Comparison of ENCODE assay signal across 28 cellular contexts in the genomic region with DNA sequence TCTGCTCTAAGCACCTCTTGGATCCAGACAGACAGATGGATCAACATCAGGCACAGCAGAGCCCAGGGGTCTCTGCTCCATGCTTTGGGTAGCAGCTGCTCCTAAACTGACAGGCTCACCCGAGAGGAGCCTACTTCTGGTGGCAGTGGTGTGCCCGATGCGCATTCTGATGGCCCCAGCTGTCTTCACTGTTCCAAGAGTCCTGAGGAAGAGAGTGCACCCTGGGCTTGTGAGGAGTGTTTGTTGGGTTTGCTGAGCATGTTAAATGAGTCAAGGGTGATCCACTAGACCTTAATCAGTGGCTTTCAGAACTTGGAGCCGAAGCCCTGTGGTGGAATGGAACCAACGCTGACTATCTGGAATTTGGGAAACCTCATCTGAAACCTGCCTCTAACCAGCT. TPM values are rescaled to one million over a fixed set of nuclear protein-coding genes. Genes with fewer than 3 reads are reported as not detected.
"Had no signal": no experiment of that assay in that cellular context is flagged by ENCODE, and none has a peak within 500 bp of the region (broad histone marks: within the 10 kb centered on the region; RNA-seq: fewer than 3 reads in every experiment).

No MANE protein-coding gene starts in this region.

- H3K79me2 ChIP-seq: hepatocyte had no signal

- DNase-seq: activated CD8-positive, alpha-beta memory T cell treated with anti-CD3 and anti-CD28 coated beads, Interleukin-2, amount 50 U/mL, for 48 hours; activated naive CD4-positive, alpha-beta T cell; activated T-cell treated with anti-CD3 and anti-CD28 coated beads, Interleukin-2, amount 50 U/mL, for 4 hours; colonic mucosa; dorsolateral prefrontal cortex; effector memory CD8-positive, alpha-beta T cell; foreskin melanocyte; immature natural killer cell; occipital lobe; stimulated activated CD4-positive, alpha-beta T cell treated with anti-CD3 and anti-CD28 coated beads, Interleukin-12 subunit alpha, Interleukin-12 subunit beta, amount 100 ng/mL, for 4 hours; stimulated activated CD4-positive, alpha-beta T cell treated with anti-CD3 and anti-CD28 coated beads, Interleukin-4, amount 100 ng/mL, for 4 hours; stimulated activated naive CD8-positive, alpha-beta T cell treated with anti-CD3 and anti-CD28 coated beads, Interleukin-15, Interleukin-2, amounts not matched to agents 100 U/mL and 50 U/mL, for 24 hours; T-cell; upper lobe of left lung; WERI-Rb-1 had no signal

- H3K27me3 ChIP-seq: adrenal gland, ascending aorta, colonic mucosa, dorsolateral prefrontal cortex, hepatocyte, upper lobe of left lung had no signal

- H3K9me3 Mint-ChIP-seq: activated T-cell treated with anti-CD3 and anti-CD28 coated beads, Interleukin-2, amount 50 U/mL, for 4 hours; activated T-helper 2 cell treated with anti-CD3 and anti-CD28 coated beads, Interferon-gamma antibody, Interleukin-2, Interleukin-4, amounts not matched to agents 10 μg/mL and 5 μg/mL and 100 μg/mL, durations not matched to agents 14 hours and 24 hours and 36 hours; effector memory CD8-positive, alpha-beta T cell; immature natural killer cell; neural crest cell; T-cell; T-helper 2 cell treated with Interferon-gamma antibody and Interleukin-4, amounts not matched to agents 5 μg/mL and 100 μg/mL, for 36 hours had no signal

- H3K36me3 Mint-ChIP-seq: activated naive CD8-positive, alpha-beta T cell; immature natural killer cell; T-cell had no signal

- H3K4me2 ChIP-seq: hepatocyte had no signal

- H2AFZ ChIP-seq: hepatocyte had no signal

- H3K27ac Mint-ChIP-seq: activated naive CD8-positive, alpha-beta T cell; activated T-helper 2 cell treated with anti-CD3 and anti-CD28 coated beads, Interferon-gamma antibody, Interleukin-2, Interleukin-4, amounts not matched to agents 10 μg/mL and 5 μg/mL and 100 μg/mL, durations not matched to agents 14 hours and 24 hours and 36 hours; effector memory CD8-positive, alpha-beta T cell; immature natural killer cell; T-cell had no signal

- H3K36me3 ChIP-seq: adrenal gland, ascending aorta, colonic mucosa, upper lobe of left lung, WERI-Rb-1 had no signal

- H3K27ac ChIP-seq: adrenal gland, ascending aorta, colonic mucosa, dorsolateral prefrontal cortex, hepatocyte, upper lobe of left lung, WERI-Rb-1 had no signal

- H3K9me3 ChIP-seq: adrenal gland, ascending aorta, colonic mucosa, upper lobe of left lung had no signal

- H3K27me3 Mint-ChIP-seq: activated naive CD8-positive, alpha-beta T cell; T-cell had no signal

- H3K4me3 ChIP-seq: adrenal gland, ascending aorta, colonic mucosa, dorsolateral prefrontal cortex, hepatocyte, upper lobe of left lung had no signal

- ATAC-seq: activated T-cell treated with anti-CD3 and anti-CD28 coated beads, Interleukin-2, amount 50 U/mL, for 4 hours; effector memory CD8-positive, alpha-beta T cell; esophagus mucosa; stimulated activated naive CD8-positive, alpha-beta T cell treated with anti-CD3 and anti-CD28 coated beads, Interleukin-15, Interleukin-2, amounts not matched to agents 100 U/mL and 50 U/mL, for 24 hours; T-cell had no signal

- H3K4me3 Mint-ChIP-seq: activated naive CD8-positive, alpha-beta T cell; activated T-cell treated with anti-CD3 and anti-CD28 coated beads, Interleukin-2, amount 50 U/mL, for 4 hours; effector memory CD8-positive, alpha-beta T cell; immature natural killer cell; neural crest cell; T-cell; T-helper 2 cell treated with Interferon-gamma antibody and Interleukin-4, amounts not matched to agents 5 μg/mL and 100 μg/mL, for 36 hours had no signal

RNA-seq across cellular contexts. Expression of a gene that starts 11.4 kb away (rescaled TPM):
- total RNA-seq: activated CD8-positive, alpha-beta memory T cell treated with anti-CD3 and anti-CD28 coated beads for 36 hours; activated T-cell treated with anti-CD3 and anti-CD28 coated beads, Interleukin-2, amount 50 U/mL, for 4 hours; ascending aorta; colonic mucosa; endothelial cell of umbilical vein; esophagus mucosa; liver; neural crest cell; posterior vena cava; subcutaneous adipose tissue; upper lobe of left lung had no signal
- polyA plus RNA-seq: endothelial cell of umbilical vein, immature natural killer cell had no signal
